ENCODE assay signal across 8 cellular contexts in the genomic region with DNA sequence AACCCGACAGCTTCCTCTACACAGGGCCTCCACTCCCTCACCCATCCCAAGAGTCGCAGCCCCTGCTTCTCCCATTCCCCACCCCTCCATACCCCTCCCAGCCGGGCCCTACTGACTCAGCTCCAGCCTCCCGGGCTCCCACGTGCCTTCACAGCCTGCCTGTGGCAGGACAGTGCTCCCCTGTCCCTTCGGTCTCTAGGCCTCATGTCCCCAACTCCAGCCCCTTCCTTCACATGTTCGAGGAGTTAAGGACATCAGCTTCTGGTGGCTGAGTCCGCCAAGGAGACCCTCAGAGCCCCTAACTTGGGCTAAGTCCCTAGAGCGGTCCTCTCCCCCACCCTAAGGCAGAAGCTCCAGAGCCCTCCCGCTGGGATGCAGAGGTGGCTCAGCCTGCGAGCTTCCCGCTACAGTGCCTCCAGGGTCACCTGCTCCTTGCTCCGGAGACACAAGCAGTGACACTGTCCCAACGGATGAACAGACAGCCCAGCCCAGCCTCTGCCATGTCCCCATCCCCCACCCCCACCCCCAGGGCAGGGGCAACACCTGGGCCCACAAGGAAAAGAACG. TPM values are rescaled to one million over a fixed set of nuclear protein-coding genes. Genes with fewer than 3 reads are reported as not detected.
DNase-seq lines count a peak whose midpoint lies in the region; ATAC-seq and TF ChIP-seq lines count a peak whose summit lies in the region.

No MANE protein-coding gene starts in this region.

- H3K4me3 ChIP-seq in GM23338, result peak overlapping the region; percentile 59
- peak overlapping the region; percentile 60 for H3K4me3 ChIP-seq in right cardiac atrium (ENCODE audit: low read length)
- H3K4me3 ChIP-seq in skin epidermis, result peak overlapping the region; percentile 34 to 57 (median 40)

- H2AFZ ChIP-seq in GM23338, result no peak overlapping the region

- peaks cover 66% of the 10 kb centered on the region for H3K4me1 Mint-ChIP-seq in GM23338
- peaks cover 58% of the 10 kb centered on the region for H3K4me1 Mint-ChIP-seq in WTC11

- H3K27ac ChIP-seq in GM23338 (ENCODE audit: low read depth), result no peak overlapping the region
- H3K27ac ChIP-seq in right cardiac atrium (ENCODE audit: low read length), result peak overlapping the region; percentile 84
- peak overlapping the region in 17 of 21 experiments; percentile 17 to 88 (median 77) for H3K27ac ChIP-seq in skin epidermis

- in situ Hi-C loops in GM13977 (cut with MboI; ENCODE audit: low pct_unique_long_range_greater_than_20kb, low sequenced_read_pairs, unreplicated experiment), result no loop called here

- no peak for DNase-seq in GM23338 (ENCODE audit: low spot score)
- no peak for DNase-seq in WTC11 (ENCODE audit: low spot score)
- DNase-seq in right cardiac atrium, result peak in 2 of 3 donors; percentile 65 to 67
- no peak for DNase-seq in NCI-H345 (lab: John Stamatoyannopoulos, UW)
- no peak for DNase-seq in stimulated activated CD8-positive, alpha-beta memory T cell treated with anti-CD3 and anti-CD28 coated beads, Interleukin-4, amount 100 ng/mL, for 48 hours
- no peak for DNase-seq in GM13977 (ENCODE audit: low spot score)
- no peak for DNase-seq in NCI-H2081 treated with DMSO at 0.1 percent for 48 hours (lab: John Stamatoyannopoulos, UW)

- TF ChIP-seq CTCF in GM23338 (conservative IDR thresholded peaks at IDR 0.05; ENCODE audit: low read depth in 2 of 2), result no peak
- no peak for TF ChIP-seq CTCF in WTC11 (IDR thresholded peaks at IDR 0.05)
- no peak for TF ChIP-seq CTCF in GM13977 (IDR thresholded peaks at IDR 0.05; ENCODE audit: extremely low read depth, insufficient read depth, missing control alignments)

- H3F3A ChIP-seq in GM23338 (replicated peaks; ENCODE audit: low read depth), result peaks cover 7% of the 10 kb centered on the region

- POLR2A ChIA-PET in WTC11 (lab: Charles Lee), result interaction anchor here (0.6 kb wide), 1 partner anchor 72 kb away, joined by 4 read pairs; no protein-coding TSS in a partner anchor

- ATAC-seq in GM23338, result no peak
- no peak for ATAC-seq in WTC11
- ATAC-seq in right cardiac atrium, result peak; percentile 2 to 5

- H3K36me3 Mint-ChIP-seq in GM23338 (ENCODE audit: low read depth), result no peaks in the 10 kb centered on the region; the same call in 2 of the 3 replicates
- no peaks in the 10 kb centered on the region for H3K36me3 Mint-ChIP-seq in WTC11

- no peaks in the 10 kb centered on the region for H3K9me3 ChIP-seq in right cardiac atrium (ENCODE audit: control insufficient read depth, low read length)

- CTCF ChIA-PET in WTC11 (lab: Charles Lee), result interaction anchor here (0.7 to 2.8 kb wide), 8 partner anchors 9 to 238 kb away, joined by 3 to 24 read pairs (median 4); partner anchors contain the start of gene ABCF2

- H3K9me2 ChIP-seq in GM23338 (ENCODE audit: insufficient read depth), result no peaks in the 10 kb centered on the region

- H3K27me3 ChIP-seq in GM23338 (ENCODE audit: insufficient read depth), result peaks cover 80% of the 10 kb centered on the region
- H3K27me3 ChIP-seq in right cardiac atrium (ENCODE audit: control insufficient read depth, insufficient read depth), result no peaks in the 10 kb centered on the region

- H3K36me3 ChIP-seq in GM23338 (ENCODE audit: insufficient read depth), result no peaks in the 10 kb centered on the region

- H3K4me3 Mint-ChIP-seq in GM23338 (peak overlapping the region; percentile 81), WTC11 (peak overlapping the region; percentile 83)

- H3K9me3 Mint-ChIP-seq in GM23338 (no peaks in the 10 kb centered on the region; the same call in 2 of the 3 replicates), WTC11 (no peaks in the 10 kb centered on the region)

- intact Hi-C loops in right cardiac atrium (cut with DNase I), result loop anchor here in 2 of 4 donors (5.0 kb wide), 1 partner anchor 55 kb away; no protein-coding TSS in a partner anchor

- H3K27me3 Mint-ChIP-seq in GM23338 (ENCODE audit: insufficient read depth, low read depth, poor library complexity) (peaks cover 70% of the 10 kb centered on the region), WTC11 (ENCODE audit: low read depth) (peaks cover 64% of the 10 kb centered on the region)

- H4K20me1 ChIP-seq in GM23338 (replicated peaks; ENCODE audit: insufficient read depth), result no peaks in the 10 kb centered on the region

- H3K4me1 ChIP-seq in GM23338 (ENCODE audit: insufficient read depth) (peaks cover 44% of the 10 kb centered on the region), right cardiac atrium (ENCODE audit: control insufficient read depth, insufficient read depth, low read length) (peaks cover 16% of the 10 kb centered on the region)

- WGBS in right cardiac atrium, result 9% methylated on average over 15 of the region's 15 CpGs

- H3K79me2 ChIP-seq in GM23338 (replicated peaks; ENCODE audit: insufficient read depth), result no peaks in the 10 kb centered on the region

- peak overlapping the region; percentile 86 for H3K4me2 ChIP-seq in GM23338

- H3K27ac Mint-ChIP-seq in GM23338 (no peak overlapping the region), WTC11 (no peak overlapping the region)

TF ChIP-seq in GM23338, 12 proteins besides CTCF, POLR2A, EP300 and RAD21:
- no peak for TF ChIP-seq STAT1 (IDR thresholded peaks at IDR 0.05; ENCODE audit: unreplicated experiment)
- TF ChIP-seq EZH2 (IDR thresholded peaks at IDR 0.05; ENCODE audit: low read depth, unreplicated experiment), result peak; percentile 74

TF ChIP-seq in WTC11, 78 proteins besides CTCF, POLR2A, EP300 and RAD21 (continues in another document):
- TF ChIP-seq ZBTB21 (CRISPR knock-in tag; IDR thresholded peaks at IDR 0.05; ENCODE audit: borderline replicate concordance) (no peak), ZNF416 (CRISPR knock-in tag; IDR thresholded peaks at IDR 0.05) (no peak), ERG (CRISPR knock-in tag; IDR thresholded peaks at IDR 0.05) (no peak), ATF1 (CRISPR knock-in tag; IDR thresholded peaks at IDR 0.05) (no peak)
- TF ChIP-seq, protein P1, sequence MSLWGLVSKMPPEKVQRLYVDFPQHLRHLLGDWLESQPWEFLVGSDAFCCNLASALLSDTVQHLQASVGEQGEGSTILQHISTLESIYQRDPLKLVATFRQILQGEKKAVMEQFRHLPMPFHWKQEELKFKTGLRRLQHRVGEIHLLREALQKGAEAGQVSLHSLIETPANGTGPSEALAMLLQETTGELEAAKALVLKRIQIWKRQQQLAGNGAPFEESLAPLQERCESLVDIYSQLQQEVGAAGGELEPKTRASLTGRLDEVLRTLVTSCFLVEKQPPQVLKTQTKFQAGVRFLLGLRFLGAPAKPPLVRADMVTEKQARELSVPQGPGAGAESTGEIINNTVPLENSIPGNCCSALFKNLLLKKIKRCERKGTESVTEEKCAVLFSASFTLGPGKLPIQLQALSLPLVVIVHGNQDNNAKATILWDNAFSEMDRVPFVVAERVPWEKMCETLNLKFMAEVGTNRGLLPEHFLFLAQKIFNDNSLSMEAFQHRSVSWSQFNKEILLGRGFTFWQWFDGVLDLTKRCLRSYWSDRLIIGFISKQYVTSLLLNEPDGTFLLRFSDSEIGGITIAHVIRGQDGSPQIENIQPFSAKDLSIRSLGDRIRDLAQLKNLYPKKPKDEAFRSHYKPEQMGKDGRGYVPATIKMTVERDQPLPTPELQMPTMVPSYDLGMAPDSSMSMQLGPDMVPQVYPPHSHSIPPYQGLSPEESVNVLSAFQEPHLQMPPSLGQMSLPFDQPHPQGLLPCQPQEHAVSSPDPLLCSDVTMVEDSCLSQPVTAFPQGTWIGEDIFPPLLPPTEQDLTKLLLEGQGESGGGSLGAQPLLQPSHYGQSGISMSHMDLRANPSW (CRISPR knock-in tag; conservative IDR thresholded peaks at IDR 0.05; ENCODE audit: low read depth), result no peak

RNA-seq across cellular contexts. Expression of gene SMARCD3, which starts 0.8 kb away (rescaled TPM):
- total RNA-seq in GM23338 (2014; rRNA removed; shearing (Covaris generic)), result 2.2 and 3.3 TPM in 2 replicates
- 2.7 and 4.0 TPM in 2 replicates for polyA plus RNA-seq in GM23338 (2016; fragmentation: Nextera tagmentation; extraction: Ambion mirVana)
- 5.8 to 9.0 TPM (median 5.9 TPM) in 3 replicates for total RNA-seq in WTC11 (2021)
- 100 to 1,000 TPM; 149 to 291 (median 238) TPM for total RNA-seq in right cardiac atrium
- polyA plus RNA-seq in right cardiac atrium, result 141 TPM

RNA-seq across cellular contexts. Expression of gene CHPF2, which starts 15.4 kb away (rescaled TPM):
- 24.9 and 26.1 TPM in 2 replicates for total RNA-seq in GM23338 (2014; rRNA removed; shearing (Covaris generic))
- polyA plus RNA-seq in GM23338 (2016; fragmentation: Nextera tagmentation; extraction: Ambion mirVana) (4.8 and 5.4 TPM in 2 replicates), right cardiac atrium (15.5 TPM)
- total RNA-seq in WTC11 (2021) (25.0 to 30.7 TPM (median 26.3 TPM) in 3 replicates), right cardiac atrium (10 to 100 TPM; 22.2 to 35.3 (median 27.0) TPM)

RNA-seq across cellular contexts. Expression of gene ABCF2, which starts 20.7 kb away (rescaled TPM):
- total RNA-seq in GM23338 (2014; rRNA removed; shearing (Covaris generic)), result 47.9 and 58.7 TPM in 2 replicates
- polyA plus RNA-seq in GM23338 (2016; fragmentation: Nextera tagmentation; extraction: Ambion mirVana) (17.8 and 18.7 TPM in 2 replicates), right cardiac atrium (17.8 TPM)
- total RNA-seq in WTC11 (2021) (41.3 to 43.7 TPM (median 43.5 TPM) in 3 replicates), right cardiac atrium (10 to 100 TPM; 24.6 to 34.5 (median 26.3) TPM)

RNA-seq across cellular contexts. Expression of gene H2BK1, which starts 37.4 kb away (rescaled TPM):
- not detected in 2 replicates for total RNA-seq in GM23338 (2014; rRNA removed; shearing (Covaris generic))
- polyA plus RNA-seq in GM23338 (2016; fragmentation: Nextera tagmentation; extraction: Ambion mirVana), result not detected in 2 replicates
- total RNA-seq in WTC11 (2021), result 0.87 TPM in 1 of 3 replicates, not detected in the others
- not detected for total RNA-seq in right cardiac atrium
- not detected for polyA plus RNA-seq in right cardiac atrium

Comparison
In these comparisons a context has a peak if more than half of its experiments do, and no peak if none do; other contexts are left out.
1. ATAC-seq: peak in right cardiac atrium (2 of 2); none in GM23338 (single experiment) and WTC11 (single experiment).
2. DNase-seq: peak in right cardiac atrium (2 of 3); none in GM23338 (single experiment), WTC11 (single experiment), NCI-H345 (single experiment), stimulated activated CD8-positive, alpha-beta memory T cell treated with anti-CD3 and anti-CD28 coated beads, Interleukin-4, amount 100 ng/mL, for 48 hours (single experiment), GM13977 (single experiment) and NCI-H2081 treated with DMSO at 0.1 percent for 48 hours (single experiment).
3. RNA of gene SMARCD3, which starts 0.8 kb away (total RNA-seq): 149 to 291 TPM in right cardiac atrium; 5.8 to 9.0 TPM in WTC11 and 2.2 to 3.3 TPM in GM23338; every median in the first group is over 10 times any median in the second.
4. Peak in every context shown above with its lines, with median percentiles within 50 percentile points of each other: H3K4me3 ChIP-seq.